ENCODE assay signal across 17 cellular contexts in the genomic region with DNA sequence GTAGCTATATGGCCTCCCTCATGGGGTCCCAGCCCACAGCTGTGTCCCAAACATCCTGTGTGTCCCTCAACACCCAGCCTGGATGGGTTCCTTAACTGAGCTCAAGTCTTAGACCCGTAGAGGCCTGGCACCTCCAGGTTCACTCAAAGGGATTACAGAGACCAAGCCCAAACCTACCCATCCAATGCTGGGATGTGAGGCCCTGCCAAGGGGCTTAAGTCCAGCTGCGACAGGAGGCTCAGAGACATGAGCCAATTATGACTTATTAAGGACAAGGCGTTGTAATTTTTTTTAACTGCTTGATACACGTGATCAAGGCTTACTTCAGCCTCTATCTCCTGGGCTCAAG.
DNase-seq lines count a peak whose midpoint lies in the region; ATAC-seq and TF ChIP-seq lines count a peak whose summit lies in the region.
"Had no signal": no experiment of that assay in that cellular context is flagged by ENCODE, and none has a peak within 500 bp of the region (broad histone marks: within the 10 kb centered on the region; RNA-seq: fewer than 3 reads in every experiment).

No MANE protein-coding gene starts in this region.

- no peaks in the 10 kb centered on the region for H3K27me3 Mint-ChIP-seq in activated T-cell treated with anti-CD3 and anti-CD28 coated beads, Interleukin-2, amount 50 U/mL, for 24 hours
- H3K27me3 Mint-ChIP-seq in activated CD4-positive, alpha-beta memory T cell treated with anti-CD3 and anti-CD28 coated beads, Interleukin-2, amount 10 ng/mL, durations not matched to agents 7 days and 5 days: peaks cover 8% of the 10 kb centered on the region

- no peak for TF ChIP-seq CTCF in NB4 (IDR thresholded peaks at IDR 0.05; ENCODE audit: low read depth, low read length)

- H3K9me3 Mint-ChIP-seq in activated T-cell treated with anti-CD3 and anti-CD28 coated beads, Interleukin-2, amount 50 U/mL, for 24 hours: no peaks in the 10 kb centered on the region
- no peaks in the 10 kb centered on the region for H3K9me3 Mint-ChIP-seq in activated CD4-positive, alpha-beta memory T cell treated with anti-CD3 and anti-CD28 coated beads, Interleukin-2, amount 10 ng/mL, durations not matched to agents 7 days and 5 days
- H3K9me3 Mint-ChIP-seq in stimulated activated effector memory CD8-positive, alpha-beta T cell treated with anti-CD3 and anti-CD28 coated beads, Interleukin-12 subunit alpha, Interleukin-12 subunit beta, amount 100 ng/mL, for 72 hours: no peaks in the 10 kb centered on the region
- H3K9me3 Mint-ChIP-seq: GM23338 had no signal

- TF ChIP-seq POLR2A in NB4 (IDR thresholded peaks at IDR 0.05; ENCODE audit: extremely low read depth, insufficient read length): no peak

- no peaks in the 10 kb centered on the region for H3K36me3 Mint-ChIP-seq in activated T-cell treated with anti-CD3 and anti-CD28 coated beads, Interleukin-2, amount 50 U/mL, for 24 hours (ENCODE audit: low read depth)
- H3K36me3 Mint-ChIP-seq in activated CD4-positive, alpha-beta memory T cell treated with anti-CD3 and anti-CD28 coated beads, Interleukin-2, amount 10 ng/mL, durations not matched to agents 7 days and 5 days (ENCODE audit: low read depth): no peaks in the 10 kb centered on the region
- no peaks in the 10 kb centered on the region for H3K36me3 Mint-ChIP-seq in stimulated activated effector memory CD8-positive, alpha-beta T cell treated with anti-CD3 and anti-CD28 coated beads, Interleukin-12 subunit alpha, Interleukin-12 subunit beta, amount 100 ng/mL, for 72 hours

- H3K4me3 Mint-ChIP-seq in activated T-cell treated with anti-CD3 and anti-CD28 coated beads, Interleukin-2, amount 50 U/mL, for 24 hours: no peak overlapping the region
- no peak overlapping the region for H3K4me3 Mint-ChIP-seq in activated CD4-positive, alpha-beta memory T cell treated with anti-CD3 and anti-CD28 coated beads, Interleukin-2, amount 10 ng/mL, durations not matched to agents 7 days and 5 days
- no peak overlapping the region for H3K4me3 Mint-ChIP-seq in stimulated activated effector memory CD8-positive, alpha-beta T cell treated with anti-CD3 and anti-CD28 coated beads, Interleukin-12 subunit alpha, Interleukin-12 subunit beta, amount 100 ng/mL, for 72 hours
- H3K4me3 Mint-ChIP-seq: B cell, GM23338 had no signal

- DNase-seq in activated T-cell treated with anti-CD3 and anti-CD28 coated beads, Interleukin-2, amount 50 U/mL, for 24 hours: peak; percentile 7
- DNase-seq in activated T-cell treated with anti-CD3 and anti-CD28 coated beads for 4 hours: no peak
- peak; percentile 45 for DNase-seq in NB4 (ENCODE audit: low read depth)
- DNase-seq in activated CD4-positive, alpha-beta memory T cell treated with anti-CD3 and anti-CD28 coated beads, Interleukin-2, amount 10 ng/mL, durations not matched to agents 7 days and 5 days: peak; percentile 9
- DNase-seq in stimulated activated effector memory CD8-positive, alpha-beta T cell treated with anti-CD3 and anti-CD28 coated beads, Interleukin-12 subunit alpha, Interleukin-12 subunit beta, amount 100 ng/mL, for 72 hours (ENCODE audit: low spot score in 2 of 2): no peak
- DNase-seq in SKM-1 treated with dmso at 0.1 percent for 144 hours (lab: John Stamatoyannopoulos, UW; ENCODE audit: unreplicated experiment): no peak
- DNase-seq: DMS53; IMR-90; NCI-H1105; NCI-H2029; NCI-H2227 treated with DMSO at 0.1 percent for 48 hours; NCI-H510A; NK-92 treated with Interleukin-12 subunit alpha and Interleukin-12 subunit beta, amount 100 ng/mL, for 24 hours had no signal

- no peak overlapping the region for H3K27ac Mint-ChIP-seq in activated T-cell treated with anti-CD3 and anti-CD28 coated beads, Interleukin-2, amount 50 U/mL, for 24 hours
- H3K27ac Mint-ChIP-seq in activated CD4-positive, alpha-beta memory T cell treated with anti-CD3 and anti-CD28 coated beads, Interleukin-2, amount 10 ng/mL, durations not matched to agents 7 days and 5 days: no peak overlapping the region
- peak overlapping the region; percentile 59 for H3K27ac Mint-ChIP-seq in stimulated activated effector memory CD8-positive, alpha-beta T cell treated with anti-CD3 and anti-CD28 coated beads, Interleukin-12 subunit alpha, Interleukin-12 subunit beta, amount 100 ng/mL, for 72 hours
- H3K27ac Mint-ChIP-seq: B cell, GM23338 had no signal

- no peaks in the 10 kb centered on the region for H3K4me1 Mint-ChIP-seq in activated T-cell treated with anti-CD3 and anti-CD28 coated beads, Interleukin-2, amount 50 U/mL, for 24 hours (ENCODE audit: low read depth)
- no peaks in the 10 kb centered on the region for H3K4me1 Mint-ChIP-seq in activated CD4-positive, alpha-beta memory T cell treated with anti-CD3 and anti-CD28 coated beads, Interleukin-2, amount 10 ng/mL, durations not matched to agents 7 days and 5 days
- no peaks in the 10 kb centered on the region for H3K4me1 Mint-ChIP-seq in stimulated activated effector memory CD8-positive, alpha-beta T cell treated with anti-CD3 and anti-CD28 coated beads, Interleukin-12 subunit alpha, Interleukin-12 subunit beta, amount 100 ng/mL, for 72 hours
- H3K4me1 Mint-ChIP-seq: B cell, GM23338 had no signal

- no peak overlapping the region for H3K4me3 ChIP-seq in NB4 (ENCODE audit: low read depth, low read length)
- H3K4me3 ChIP-seq: GM23338, HAP-1 had no signal

- peak; percentile 17 for ATAC-seq in stimulated activated effector memory CD8-positive, alpha-beta T cell treated with anti-CD3 and anti-CD28 coated beads, Interleukin-12 subunit alpha, Interleukin-12 subunit beta, amount 100 ng/mL, for 72 hours
- no peak for ATAC-seq in GM19324 (IDR thresholded peaks at IDR 0.05; ENCODE audit: low FRiP score, unreplicated experiment)

- CTCF ChIA-PET in activated CD4-positive, alpha-beta memory T cell treated with anti-CD3 and anti-CD28 coated beads, Interleukin-2, amount 10 ng/mL, durations not matched to agents 7 days and 5 days (lab: Charles Lee): no interaction called here

- POLR2A ChIA-PET in activated CD4-positive, alpha-beta memory T cell treated with anti-CD3 and anti-CD28 coated beads, Interleukin-2, amount 10 ng/mL, durations not matched to agents 7 days and 5 days (lab: Charles Lee): no interaction called here

Comparison
In these comparisons a context has a peak if more than half of its experiments do, and no peak if none do; other contexts are left out.
1. DNase-seq: peak in activated T-cell treated with anti-CD3 and anti-CD28 coated beads, Interleukin-2, amount 50 U/mL, for 24 hours (single experiment), NB4 (single experiment) and activated CD4-positive, alpha-beta memory T cell treated with anti-CD3 and anti-CD28 coated beads, Interleukin-2, amount 10 ng/mL, durations not matched to agents 7 days and 5 days (single experiment); none in activated T-cell treated with anti-CD3 and anti-CD28 coated beads for 4 hours (single experiment), stimulated activated effector memory CD8-positive, alpha-beta T cell treated with anti-CD3 and anti-CD28 coated beads, Interleukin-12 subunit alpha, Interleukin-12 subunit beta, amount 100 ng/mL, for 72 hours (0 of 2) and SKM-1 treated with dmso at 0.1 percent for 144 hours (single experiment).